ENCODE assay signal across 26 cellular contexts in genomic region chr18:46434629-46435028, GRCh38.
"Had no signal": no experiment of that assay in that cellular context is flagged by ENCODE, and none has a peak within 500 bp of the region (broad histone marks: within the 10 kb centered on the region; RNA-seq: fewer than 3 reads in every experiment).

No MANE protein-coding gene starts in this region.

- H3K9me3 Mint-ChIP-seq: memory B cell; natural killer cell; stimulated activated memory B cell treated with anti-CD40 and anti-IgM and Interleukin-4, amounts not matched to agents 10 μg/mL and 1 μg/mL and 100 μg/mL, for 72 hours; type B pancreatic cell had no signal

- H3K9me3 ChIP-seq: gastrocnemius medialis, heart left ventricle, neutrophil, pancreas, prostate gland, sigmoid colon, testis, tibial artery had no signal

- FAIRE-seq: colon, keratinocyte, pancreas, urothelium cell line had no signal

- DNase-seq: dorsolateral prefrontal cortex; effector CD4-positive, alpha-beta T cell; foreskin fibroblast; gastrocnemius medialis; heart left ventricle; hippocampal formation; natural killer cell; pancreas; right cardiac atrium; sigmoid colon; stimulated activated CD4-positive, alpha-beta T cell treated with anti-CD3 and anti-CD28 coated beads, Interleukin-4, amount 100 ng/mL, for 4 hours; stimulated activated naive CD8-positive, alpha-beta T cell treated with anti-CD3 and anti-CD28 coated beads, Interleukin-15, Interleukin-2, amounts not matched to agents 100 U/mL and 50 U/mL, for 24 hours; substantia nigra; testis; tibial artery had no signal

- H3K36me3 Mint-ChIP-seq: memory B cell; natural killer cell; stimulated activated memory B cell treated with anti-CD40 and anti-IgM and Interleukin-4, amounts not matched to agents 10 μg/mL and 1 μg/mL and 100 μg/mL, for 72 hours had no signal

- H3K4me1 Mint-ChIP-seq: memory B cell; stimulated activated memory B cell treated with anti-CD40 and anti-IgM and Interleukin-4, amounts not matched to agents 10 μg/mL and 1 μg/mL and 100 μg/mL, for 72 hours had no signal

- H3K4me3 ChIP-seq: dorsolateral prefrontal cortex, gastrocnemius medialis, heart left ventricle, lung, pancreas, prostate gland, sigmoid colon, testis, tibial artery had no signal

- H3K27me3 Mint-ChIP-seq: type B pancreatic cell had no signal

- ATAC-seq: esophagus mucosa; gastrocnemius medialis; heart left ventricle; natural killer cell; pancreas; right cardiac atrium; stimulated activated naive CD8-positive, alpha-beta T cell treated with anti-CD3 and anti-CD28 coated beads, Interleukin-15, Interleukin-2, amounts not matched to agents 100 U/mL and 50 U/mL, for 24 hours had no signal

- H3K36me3 ChIP-seq: gastrocnemius medialis, heart left ventricle, neutrophil, pancreas, prostate gland, sigmoid colon, tibial artery had no signal

- H3K27me3 ChIP-seq: dorsolateral prefrontal cortex, gastrocnemius medialis, heart left ventricle, pancreas, sigmoid colon, testis had no signal

- H3K27ac Mint-ChIP-seq: memory B cell; stimulated activated memory B cell treated with anti-CD40 and anti-IgM and Interleukin-4, amounts not matched to agents 10 μg/mL and 1 μg/mL and 100 μg/mL, for 72 hours; type B pancreatic cell had no signal

- H3K4me3 Mint-ChIP-seq: memory B cell; natural killer cell; stimulated activated memory B cell treated with anti-CD40 and anti-IgM and Interleukin-4, amounts not matched to agents 10 μg/mL and 1 μg/mL and 100 μg/mL, for 72 hours; type B pancreatic cell had no signal

- H3K4me1 ChIP-seq: gastrocnemius medialis, heart left ventricle, pancreas, prostate gland, sigmoid colon, testis, tibial artery had no signal

- H3K27ac ChIP-seq: dorsolateral prefrontal cortex, epithelial cell of prostate, gastrocnemius medialis, heart left ventricle, neutrophil, pancreas, prostate gland, sigmoid colon, testis, tibial artery had no signal
